ENCODE assay signal across 18 cellular contexts in genomic region chr11:72391638-72392423, GRCh38. TPM values are rescaled to one million over a fixed set of nuclear protein-coding genes. Genes with fewer than 3 reads are reported as not detected.
DNase-seq lines count a peak whose midpoint lies in the region; ATAC-seq, FAIRE-seq and TF ChIP-seq lines count a peak whose summit lies in the region.
"Had no signal": no experiment of that assay in that cellular context is flagged by ENCODE, and none has a peak within 500 bp of the region (broad histone marks: within the 10 kb centered on the region; RNA-seq: fewer than 3 reads in every experiment).

No MANE protein-coding gene starts in this region.

- intact Hi-C loops in left cardiac atrium (cut with DNase I) (no loop called here), psoas muscle (cut with DNase I) (no loop called here), natural killer cell (cut with micrococcal nuclease) (no loop called here)

- H3K9me3 ChIP-seq in psoas muscle, result no peaks in the 10 kb centered on the region
- H3K9me3 ChIP-seq: gastroesophageal sphincter, Peyer's patch, stomach had no signal

- peak overlapping the region; percentile 78 for H3K27ac Mint-ChIP-seq in nephron progenitor cell
- H3K27ac Mint-ChIP-seq in natural killer cell, result peak overlapping the region in 1 of 2 donors; percentile 27
- H3K27ac Mint-ChIP-seq: brain; endodermal cell; T-helper 2 cell treated with Interferon-gamma antibody and Interleukin-4, amounts not matched to agents 5 μg/mL and 100 μg/mL, for 36 hours had no signal

- peak; percentile 79 for FAIRE-seq in GM12892 (lab: Jason Lieb, UNC)

- no peak for TF ChIP-seq POLR2A in GM12892 (IDR thresholded peaks at IDR 0.05; ENCODE audit: low read depth, low read length)

- H3K4me3 ChIP-seq in psoas muscle, result no peak overlapping the region
- H3K4me3 ChIP-seq: gastroesophageal sphincter, Peyer's patch, stomach had no signal

- H3K27me3 Mint-ChIP-seq in nephron progenitor cell (ENCODE audit: low read depth, poor library complexity) (peaks cover 10% of the 10 kb centered on the region), natural killer cell (ENCODE audit: low read depth in 2 of 2) (no peaks in the 10 kb centered on the region)
- H3K27me3 Mint-ChIP-seq: naive thymus-derived CD4-positive, alpha-beta T cell had no signal

- no peaks in the 10 kb centered on the region for H3K4me1 ChIP-seq in psoas muscle
- H3K4me1 ChIP-seq: Peyer's patch had no signal

- H3K4me3 Mint-ChIP-seq in nephron progenitor cell (peak overlapping the region; percentile 28), natural killer cell (no peak overlapping the region)
- H3K4me3 Mint-ChIP-seq: brain; endodermal cell; naive thymus-derived CD4-positive, alpha-beta T cell; T-helper 2 cell treated with Interferon-gamma antibody and Interleukin-4, amounts not matched to agents 5 μg/mL and 100 μg/mL, for 36 hours had no signal

- DNase-seq in GM12892 (ENCODE audit: insufficient read length) (no peak), nephron progenitor cell (peak; percentile 40), left cardiac atrium (no peak), psoas muscle (no peak), natural killer cell (no peak)
- DNase-seq: activated effector memory CD4-positive, alpha-beta T cell treated with anti-CD3 and anti-CD28 coated beads, Interleukin-2, amount 50 U/mL, for 16 hours; endodermal cell; GDM1; naive thymus-derived CD4-positive, alpha-beta T cell; Peyer's patch; right cardiac atrium; stomach had no signal

- H3K36me3 Mint-ChIP-seq in nephron progenitor cell (ENCODE audit: low read depth) (peaks cover 27% of the 10 kb centered on the region), natural killer cell (no peaks in the 10 kb centered on the region)

- H3K9me3 Mint-ChIP-seq in nephron progenitor cell (no peaks in the 10 kb centered on the region), natural killer cell (no peaks in the 10 kb centered on the region)
- H3K9me3 Mint-ChIP-seq: endodermal cell; T-helper 2 cell treated with Interferon-gamma antibody and Interleukin-4, amounts not matched to agents 5 μg/mL and 100 μg/mL, for 36 hours had no signal

- H3K27me3 ChIP-seq in psoas muscle (ENCODE audit: insufficient read depth in 3 of 3, low read length in 2 of 3), result no peaks in the 10 kb centered on the region
- H3K27me3 ChIP-seq: gastroesophageal sphincter, Peyer's patch, stomach had no signal

- ATAC-seq in GM21367 (IDR thresholded peaks at IDR 0.05; ENCODE audit: unreplicated experiment) (peak; percentile 55), HG03378 (IDR thresholded peaks at IDR 0.05; ENCODE audit: unreplicated experiment) (peak; percentile 53), HG03571 (IDR thresholded peaks at IDR 0.05; ENCODE audit: unreplicated experiment) (no peak), left cardiac atrium (no peak), psoas muscle (no peak), natural killer cell (no peak)
- ATAC-seq: gastroesophageal sphincter; naive thymus-derived CD4-positive, alpha-beta T cell; right cardiac atrium had no signal

- peaks cover 24% of the 10 kb centered on the region for H3K4me1 Mint-ChIP-seq in nephron progenitor cell
- H3K4me1 Mint-ChIP-seq in natural killer cell, result peaks cover 7 to 13% of the 10 kb centered on the region in 2 donors
- H3K4me1 Mint-ChIP-seq: endodermal cell had no signal

- no peak for TF ChIP-seq CTCF in nephron progenitor cell (IDR thresholded peaks at IDR 0.05)
- no peak for TF ChIP-seq CTCF in psoas muscle (IDR thresholded peaks at IDR 0.05)
- TF ChIP-seq CTCF in natural killer cell (IDR thresholded peaks at IDR 0.05), result no peak

- no peaks in the 10 kb centered on the region for H3K36me3 ChIP-seq in psoas muscle (ENCODE audit: insufficient read depth in 1 of 2, low read depth in 1 of 2)
- H3K36me3 ChIP-seq: gastroesophageal sphincter, Peyer's patch had no signal

- WGBS in psoas muscle, 3 donors, result 82 to 88% (median 87%) methylated on average over 10 of the region's 10 CpGs

- H3K27ac ChIP-seq in psoas muscle, result no peak overlapping the region
- H3K27ac ChIP-seq: gastroesophageal sphincter, Peyer's patch, stomach had no signal

RNA-seq across cellular contexts. Expression of gene CLPB, which starts 42.5 kb away (rescaled TPM):
- polyA plus RNA-seq in GM12892 (2012; ENCODE audit: missing spikeins), result 15.5 TPM
- total RNA-seq in left cardiac atrium (10 to 100 TPM; 19.9 to 21.8 TPM), psoas muscle (10 to 100 TPM; 18.5 to 27.9 (median 26.4) TPM), natural killer cell (10 to 100 TPM; 11.8 to 17.0 (median 14.1) TPM)
- polyA plus RNA-seq in psoas muscle, result 10 to 100 TPM; 13.3 to 23.2 (median 20.1) TPM

Comparison
In these comparisons a context has a peak if more than half of its experiments do, and no peak if none do; other contexts are left out.
1. ATAC-seq: peak in GM21367 (single experiment) and HG03378 (single experiment); none in HG03571 (single experiment), left cardiac atrium (0 of 2), psoas muscle (0 of 4) and natural killer cell (0 of 3).